16 cellular contexts compared by ENCODE assay signal in the genomic region with DNA sequence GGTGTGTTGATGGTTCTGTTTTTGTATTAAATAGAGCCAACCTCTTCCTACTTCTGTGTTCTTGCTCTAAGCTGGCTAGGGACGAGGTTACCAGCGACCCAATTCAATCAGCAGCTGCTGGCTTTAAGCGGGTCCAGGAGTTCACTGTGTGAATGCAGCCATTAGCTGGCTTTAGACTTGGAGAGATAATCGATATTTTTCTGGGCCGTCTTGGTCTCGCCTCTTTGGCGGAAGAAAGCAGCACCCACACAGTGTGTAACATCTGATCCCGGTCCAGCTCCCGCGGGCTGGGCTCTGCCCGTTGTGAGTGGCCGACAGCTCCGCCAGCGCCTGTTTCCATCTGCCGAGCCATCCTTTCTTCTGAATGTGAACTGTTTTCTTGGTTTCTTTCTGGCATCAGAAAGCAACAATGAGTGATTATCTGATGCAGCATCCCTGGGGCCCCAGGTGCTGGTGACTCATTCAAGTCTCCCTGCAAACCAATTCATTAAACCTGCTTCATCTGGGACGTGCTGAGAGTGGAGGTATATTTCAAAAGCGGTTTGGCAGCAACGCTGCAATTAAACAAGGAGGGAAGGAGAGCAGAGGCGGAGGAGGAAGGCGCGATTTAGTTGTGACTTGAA.
A peak's percentile ranks its signal among the peaks of the same experiment; 100 is the strongest.
DNase-seq lines count a peak whose midpoint lies in the region; ATAC-seq and TF ChIP-seq lines count a peak whose summit lies in the region.
"Had no signal": no experiment of that assay in that cellular context is flagged by ENCODE, and none has a peak within 500 bp of the region (broad histone marks: within the 10 kb centered on the region; RNA-seq: fewer than 3 reads in every experiment).

No MANE protein-coding gene starts in this region.

- TF ChIP-seq CTCF in RWPE2 (IDR thresholded peaks at IDR 0.05; ENCODE audit: poor library complexity, severe bottlenecking) (no peak), esophagus squamous epithelium (IDR thresholded peaks at IDR 0.05) (no peak), prostate gland (IDR thresholded peaks at IDR 0.05) (no peak)

- no peaks in the 10 kb centered on the region for H3K27me3 ChIP-seq in HUES48 (ENCODE audit: control insufficient read depth, insufficient read depth, low read length)
- no peaks in the 10 kb centered on the region for H3K27me3 ChIP-seq in RWPE2 (ENCODE audit: insufficient read depth, poor library complexity, severe bottlenecking)
- H3K27me3 ChIP-seq in esophagus squamous epithelium: no peaks in the 10 kb centered on the region
- no peaks in the 10 kb centered on the region for H3K27me3 ChIP-seq in prostate gland (replicated peaks; ENCODE audit: insufficient read depth)
- H3K27me3 ChIP-seq: stomach had no signal

- TF ChIP-seq POLR2A in esophagus squamous epithelium (IDR thresholded peaks at IDR 0.05) (peak in 1 of 4 donors; percentile 19), prostate gland (IDR thresholded peaks at IDR 0.05) (no peak)

- peak overlapping the region; percentile 33 for H3K27ac ChIP-seq in HUES48 (ENCODE audit: low read depth, low read length)
- peak overlapping the region; percentile 93 for H3K27ac ChIP-seq in RWPE2 (ENCODE audit: poor library complexity, severe bottlenecking)
- H3K27ac ChIP-seq in esophagus squamous epithelium: peak overlapping the region; percentile 58 to 82 (median 74)
- peak overlapping the region in 1 of 2 donors; percentile 13 for H3K27ac ChIP-seq in prostate gland
- H3K27ac ChIP-seq: left ventricle myocardium inferior, PC-9, SK-N-MC, stomach had no signal

- WGBS in esophagus squamous epithelium, 2 donors: 39 to 62% methylated on average over 18 to 20 of the region's 21 CpGs
- 46% methylated on average over 21 of the region's 21 CpGs for WGBS in prostate gland

- no peaks in the 10 kb centered on the region for H3K36me3 ChIP-seq in HUES48 (ENCODE audit: control insufficient read depth, insufficient read depth, low read length)
- H3K36me3 ChIP-seq in RWPE2 (ENCODE audit: low read depth): no peaks in the 10 kb centered on the region
- H3K36me3 ChIP-seq in esophagus squamous epithelium: no peaks in the 10 kb centered on the region
- no peaks in the 10 kb centered on the region for H3K36me3 ChIP-seq in prostate gland
- H3K36me3 ChIP-seq: left ventricle myocardium inferior, stomach had no signal

- peak; percentile 93 for ATAC-seq in RWPE2 (ENCODE audit: low read depth)

- no peak overlapping the region for H3K9ac ChIP-seq in HUES48 (ENCODE audit: low read depth, low read length)

- intact Hi-C loops in esophagus squamous epithelium (cut with DNase I) (no loop called here), prostate gland (cut with DNase I) (no loop called here), posterior vena cava (cut with DNase I) (no loop called here)
- intact Hi-C loops in activated CD4-positive, alpha-beta T cell treated with anti-CD3 and anti-CD28 coated beads, Interleukin-2, amount 10 ng/mL, durations not matched to agents 24 days and 14 days (cut with micrococcal nuclease): no loop called here

- H3K4me3 Mint-ChIP-seq in activated CD4-positive, alpha-beta T cell treated with anti-CD3 and anti-CD28 coated beads, Interleukin-2, amount 10 ng/mL, durations not matched to agents 24 days and 14 days: no peak overlapping the region
- H3K4me3 Mint-ChIP-seq: CD4-positive, alpha-beta memory T cell had no signal

- no peaks in the 10 kb centered on the region for H3K4me1 ChIP-seq in HUES48 (ENCODE audit: control insufficient read depth, insufficient read depth, low read length)
- H3K4me1 ChIP-seq in RWPE2 (ENCODE audit: insufficient read depth, poor library complexity, severe bottlenecking): peaks cover 31% of the 10 kb centered on the region
- peaks cover 5 to 41% (median 7%) of the 10 kb centered on the region in 3 donors for H3K4me1 ChIP-seq in esophagus squamous epithelium
- no peaks in the 10 kb centered on the region for H3K4me1 ChIP-seq in prostate gland (replicated peaks)
- H3K4me1 ChIP-seq: left ventricle myocardium inferior, stomach had no signal

- no peaks in the 10 kb centered on the region for H3K9me3 Mint-ChIP-seq in activated CD4-positive, alpha-beta T cell treated with anti-CD3 and anti-CD28 coated beads, Interleukin-2, amount 10 ng/mL, durations not matched to agents 24 days and 14 days

- DNase-seq in RWPE2 (ENCODE audit: low spot score) (no peak), esophagus squamous epithelium (lab: John Stamatoyannopoulos, UW) (no peak), prostate gland (ENCODE audit: low spot score) (peak; percentile 60), mesenteric fat pad (ENCODE audit: low spot score) (no peak), NCI-H1694 (lab: John Stamatoyannopoulos, UW) (no peak), posterior vena cava (ENCODE audit: low spot score) (no peak)
- DNase-seq in activated CD4-positive, alpha-beta T cell treated with anti-CD3 and anti-CD28 coated beads, Interleukin-2, amount 10 ng/mL, durations not matched to agents 24 days and 14 days: no peak
- DNase-seq: activated CD8-positive, alpha-beta memory T cell treated with anti-CD3 and anti-CD28 coated beads, Interleukin-2, amount 50 U/mL, for 48 hours; CD4-positive, alpha-beta memory T cell; left ventricle myocardium inferior; NCI-H526; PC-9; stimulated activated CD4-positive, alpha-beta T cell treated with anti-CD3 and anti-CD28 coated beads, Interleukin-2, amount 100 ng/mL, for 48 hours; stomach had no signal

- H3K9me3 ChIP-seq in HUES48 (ENCODE audit: control insufficient read depth, insufficient read depth, low read length) (no peaks in the 10 kb centered on the region), RWPE2 (ENCODE audit: severe bottlenecking) (no peaks in the 10 kb centered on the region), esophagus squamous epithelium (no peaks in the 10 kb centered on the region), prostate gland (no peaks in the 10 kb centered on the region)
- H3K9me3 ChIP-seq: left ventricle myocardium inferior, stomach had no signal

- no peaks in the 10 kb centered on the region for H3K4me1 Mint-ChIP-seq in activated CD4-positive, alpha-beta T cell treated with anti-CD3 and anti-CD28 coated beads, Interleukin-2, amount 10 ng/mL, durations not matched to agents 24 days and 14 days
- H3K4me1 Mint-ChIP-seq: CD4-positive, alpha-beta memory T cell had no signal

- no peak overlapping the region for H3K4me3 ChIP-seq in HUES48 (ENCODE audit: low read depth, low read length)
- H3K4me3 ChIP-seq in RWPE2 (ENCODE audit: severe bottlenecking): peak overlapping the region; percentile 1
- H3K4me3 ChIP-seq in esophagus squamous epithelium: no peak overlapping the region
- no peak overlapping the region for H3K4me3 ChIP-seq in prostate gland
- H3K4me3 ChIP-seq: left ventricle myocardium inferior, PC-9, SK-N-MC, stomach had no signal

- H3K27me3 Mint-ChIP-seq in activated CD4-positive, alpha-beta T cell treated with anti-CD3 and anti-CD28 coated beads, Interleukin-2, amount 10 ng/mL, durations not matched to agents 24 days and 14 days: peaks cover 2% of the 10 kb centered on the region

- H3K36me3 Mint-ChIP-seq in activated CD4-positive, alpha-beta T cell treated with anti-CD3 and anti-CD28 coated beads, Interleukin-2, amount 10 ng/mL, durations not matched to agents 24 days and 14 days (ENCODE audit: low read depth): no peaks in the 10 kb centered on the region
- H3K36me3 Mint-ChIP-seq: CD4-positive, alpha-beta memory T cell had no signal

- H3K27ac Mint-ChIP-seq in activated CD4-positive, alpha-beta T cell treated with anti-CD3 and anti-CD28 coated beads, Interleukin-2, amount 10 ng/mL, durations not matched to agents 24 days and 14 days: no peak overlapping the region
